ENCODE assay signal across 20 cellular contexts in the genomic region with DNA sequence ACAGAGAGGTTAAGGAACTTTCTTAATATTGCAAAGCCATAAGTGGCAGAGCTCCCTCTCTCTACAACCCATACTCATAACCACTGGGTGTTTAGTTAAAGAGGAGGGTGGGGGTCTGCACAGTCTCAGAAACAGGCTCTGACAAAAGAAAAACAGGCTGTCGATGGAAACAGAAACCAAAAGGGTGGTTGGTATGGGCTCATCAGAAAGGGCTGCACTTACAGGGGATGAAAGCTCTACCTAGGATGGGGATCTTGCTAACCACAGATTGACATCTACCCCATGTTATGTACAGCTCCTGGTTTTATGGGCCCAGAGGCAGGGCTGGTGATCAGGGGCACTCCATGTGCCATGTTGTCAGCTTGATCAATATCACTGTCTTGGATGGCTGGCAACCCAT.
"Had no signal": no experiment of that assay in that cellular context is flagged by ENCODE, and none has a peak within 500 bp of the region (broad histone marks: within the 10 kb centered on the region; RNA-seq: fewer than 3 reads in every experiment).

No MANE protein-coding gene starts in this region.

- H3K36me3 Mint-ChIP-seq: IgD-negative memory B cell had no signal

- H3K4me3 Mint-ChIP-seq: IgD-negative memory B cell had no signal

- H3K4me1 Mint-ChIP-seq: IgD-negative memory B cell had no signal

- H3K4me3 ChIP-seq: K562 had no signal

- H3K27ac ChIP-seq: HL-60, KMS-11 had no signal

- DNase-seq: Kasumi-1, MM.1S, NCI-H1105, NCI-H1417, NCI-H1436 treated with DMSO at 0.1 percent for 48 hours, NCI-H1694, NCI-H187 treated with DMSO at 0.1 percent for 48 hours, NCI-H2029 treated with DMSO at 0.1 percent for 48 hours, NCI-H2107, NCI-H2227 treated with DMSO at 0.1 percent for 48 hours, NCI-H524, NCI-H526 treated with DMSO at 0.1 percent for 48 hours, NCI-H748 treated with DMSO at 0.1 percent for 48 hours, RPMI8226, SHP77, SK-N-SH had no signal

- ATAC-seq: K562 had no signal

- H3K4me2 ChIP-seq: KMS-11, SK-N-SH had no signal

- H3K9me3 ChIP-seq: SK-N-SH had no signal

- H3K9ac ChIP-seq: KMS-11, SK-N-SH had no signal

- H3K9me3 Mint-ChIP-seq: IgD-negative memory B cell had no signal

- H3K27ac Mint-ChIP-seq: IgD-negative memory B cell had no signal
